In the genomic region with DNA sequence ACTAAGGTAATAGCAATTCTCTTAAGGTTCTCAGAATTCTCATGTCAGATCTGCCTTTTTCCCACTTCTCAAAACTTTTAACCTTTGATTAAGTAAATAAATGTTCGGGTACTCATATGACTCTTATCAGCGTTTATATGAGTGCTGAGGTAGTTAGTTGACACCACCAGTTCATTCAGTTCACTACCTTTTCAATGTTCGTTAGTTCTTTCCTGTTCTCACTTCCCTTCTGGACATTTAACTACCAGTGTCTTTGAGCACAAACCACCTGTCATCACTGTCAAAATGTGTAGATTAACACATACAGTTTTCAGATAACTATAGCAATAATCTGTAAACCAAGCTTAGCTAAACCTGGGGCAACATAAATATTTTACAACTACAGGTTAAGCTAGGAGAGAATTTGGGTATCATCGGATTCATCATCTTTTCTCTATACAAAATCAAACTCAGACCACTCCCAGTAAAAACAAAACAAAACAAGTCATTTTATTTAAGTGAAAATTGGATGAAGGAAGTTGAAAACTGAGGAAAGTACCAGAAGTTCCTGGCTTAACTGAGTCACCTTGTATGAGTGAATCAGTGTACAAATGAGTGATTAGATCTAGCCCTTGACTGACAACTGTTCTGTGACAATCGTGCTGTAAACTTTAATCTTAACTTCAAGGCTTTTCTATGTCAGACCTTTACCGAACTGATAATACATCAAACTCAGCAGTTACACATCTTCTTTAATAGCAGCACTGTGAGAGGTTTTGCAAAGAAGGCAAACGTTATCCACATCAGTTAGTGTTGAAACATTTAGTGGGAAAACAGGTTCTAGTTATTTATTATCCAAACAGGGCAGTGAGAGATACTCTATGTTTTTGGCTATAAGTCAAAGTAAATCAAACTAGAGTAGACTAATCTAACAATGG, we compare ENCODE assay signal across 12 cellular contexts. TPM values are rescaled to one million over a fixed set of nuclear protein-coding genes. Genes with fewer than 3 reads are reported as not detected.
DNase-seq lines count a peak whose midpoint lies in the region; ATAC-seq lines count a peak whose summit lies in the region.
"Had no signal": no experiment of that assay in that cellular context is flagged by ENCODE, and none has a peak within 500 bp of the region (broad histone marks: within the 10 kb centered on the region; RNA-seq: fewer than 3 reads in every experiment).

No MANE protein-coding gene starts in this region.

- 18 to 25% methylated on average over 7 of the region's 7 CpGs for WGBS in GM23248 (ENCODE audit: low coverage in 1 of 2, low lambda C conversion rate in 2 of 2, missing lambda C conversion rate in 2 of 2), 2 experiments

- H3F3A ChIP-seq in GM23248 (ENCODE audit: insufficient read depth), result no peaks in the 10 kb centered on the region

- ATAC-seq in HG02623 (IDR thresholded peaks at IDR 0.05; ENCODE audit: unreplicated experiment), result peak; percentile 78

- H3K4me1 ChIP-seq in GM23248 (ENCODE audit: insufficient read depth), result no peaks in the 10 kb centered on the region

- H3K27me3 ChIP-seq in GM23248 (replicated peaks; ENCODE audit: insufficient read depth), result no peaks in the 10 kb centered on the region; the same call in 1 of the 2 replicates

- no peaks in the 10 kb centered on the region for H3K36me3 ChIP-seq in GM23248 (ENCODE audit: low read depth)

- no peak overlapping the region for H2AFZ ChIP-seq in GM23248

- no peaks in the 10 kb centered on the region for H4K20me1 ChIP-seq in GM23248 (ENCODE audit: insufficient read depth)

- no peaks in the 10 kb centered on the region for H3K79me2 ChIP-seq in GM23248 (ENCODE audit: insufficient read depth)

- no peak overlapping the region for H3K27ac ChIP-seq in GM23248
- H3K27ac ChIP-seq: HL-60, RWPE1 had no signal

- no peak overlapping the region for H3K9ac ChIP-seq in GM23248

- DNase-seq in NCI-H2029 treated with DMSO at 0.1 percent for 48 hours (lab: John Stamatoyannopoulos, UW) (peak; percentile 21), NCI-H2029 (lab: John Stamatoyannopoulos, UW) (no peak), LoVo (ENCODE audit: low spot score) (peak; percentile 54), renal cortical epithelial cell (ENCODE audit: low read depth) (peak; percentile 92), activated gamma-delta T cell (lab: John Stamatoyannopoulos, UW) (no peak), GM23248 (no peak)
- no peak for DNase-seq in activated CD8-positive, alpha-beta memory T cell treated with anti-CD3 and anti-CD28 coated beads, Interleukin-2, amount 50 U/mL, for 48 hours
- DNase-seq: activated effector memory CD4-positive, alpha-beta T cell treated with Interleukin-2 at 50 U/mL for 16 hours had no signal

- H3K9me2 ChIP-seq in GM23248 (ENCODE audit: insufficient read depth), result no peaks in the 10 kb centered on the region

- no peak overlapping the region for H3K4me3 ChIP-seq in GM23248

- in situ Hi-C loops in GM23248 (cut with MboI), result no loop called here

- no peak overlapping the region for H3K4me2 ChIP-seq in GM23248 (ENCODE audit: unreplicated experiment)

- H3K9me3 ChIP-seq in GM23248 (ENCODE audit: low read depth), result no peaks in the 10 kb centered on the region

RNA-seq across cellular contexts. Expression of gene ARHGEF38, which starts 41.9 kb away (rescaled TPM):
- total RNA-seq in renal cortical epithelial cell, result 0.69 and 11.7 TPM in 2 replicates
- total RNA-seq in GM23248 (2014; rRNA removed; shearing (Covaris generic)), result not detected in 2 replicates
- polyA plus RNA-seq in GM23248 (2016; fragmentation: Nextera tagmentation; extraction: Ambion mirVana), result not detected in 2 replicates
- total RNA-seq: fibroblast of villous mesenchyme had no signal

Comparison
In these comparisons a context has a peak if more than half of its experiments do, and no peak if none do; other contexts are left out.
1. DNase-seq: peak in NCI-H2029 treated with DMSO at 0.1 percent for 48 hours (single experiment), LoVo (single experiment) and renal cortical epithelial cell (single experiment); none in NCI-H2029 (single experiment), activated gamma-delta T cell (single experiment), GM23248 (single experiment) and activated CD8-positive, alpha-beta memory T cell treated with anti-CD3 and anti-CD28 coated beads, Interleukin-2, amount 50 U/mL, for 48 hours (single experiment).